Comparison of ENCODE assay signal across 11 cellular contexts in genomic region chr14:59337151-59337611, GRCh38.
DNase-seq lines count a peak whose midpoint lies in the region; ATAC-seq, FAIRE-seq and TF ChIP-seq lines count a peak whose summit lies in the region.
"Had no signal": no experiment of that assay in that cellular context is flagged by ENCODE, and none has a peak within 500 bp of the region (broad histone marks: within the 10 kb centered on the region; RNA-seq: fewer than 3 reads in every experiment).

No MANE protein-coding gene starts in this region.

- FAIRE-seq in GM19239 (lab: Jason Lieb, UNC), result no peak
- FAIRE-seq: G401.6 had no signal

- TF ChIP-seq EP300 in transverse colon (IDR thresholded peaks at IDR 0.05; ENCODE audit: low read depth), result no peak

- H3K4me1 ChIP-seq in RWPE2 (ENCODE audit: insufficient read depth, poor library complexity, severe bottlenecking) (peaks cover 31% of the 10 kb centered on the region), mucosa of rectum (ENCODE audit: control insufficient read depth in 2 of 2, insufficient read depth in 2 of 2, low read length in 2 of 2) (peaks cover 0 to 5% of the 10 kb centered on the region in 2 donors), transverse colon (peaks cover 16 to 41% (median 18%) of the 10 kb centered on the region in 4 donors)

- H3K4me3 ChIP-seq in RWPE2 (ENCODE audit: severe bottlenecking), result no peak overlapping the region
- H3K4me3 ChIP-seq in mucosa of rectum (ENCODE audit: low read length in 2 of 2), result no peak overlapping the region
- H3K4me3 ChIP-seq in transverse colon, result no peak overlapping the region

- ATAC-seq in RWPE2 (ENCODE audit: low read depth) (no peak), GM19395 (IDR thresholded peaks at IDR 0.05; ENCODE audit: unreplicated experiment) (no peak), HG02798 (IDR thresholded peaks at IDR 0.05; ENCODE audit: poor library complexity, unreplicated experiment) (no peak)

- no peaks in the 10 kb centered on the region for H3K27me3 ChIP-seq in RWPE2 (ENCODE audit: insufficient read depth, poor library complexity, severe bottlenecking)
- H3K27me3 ChIP-seq in mucosa of rectum (ENCODE audit: control insufficient read depth in 2 of 2, insufficient read depth in 2 of 2, low read length in 2 of 2), result no peaks in the 10 kb centered on the region
- H3K27me3 ChIP-seq in transverse colon, result no peaks in the 10 kb centered on the region

- intact Hi-C loops in transverse colon (cut with DNase I; ENCODE audit: low total_unique reads), result no loop called here

- H3K36me3 ChIP-seq in RWPE2 (ENCODE audit: low read depth) (peaks cover 5% of the 10 kb centered on the region; the same call in 1 of the 2 replicates), mucosa of rectum (ENCODE audit: control insufficient read depth in 2 of 2, insufficient read depth in 2 of 2, low read length in 2 of 2) (peaks cover 9 to 16% of the 10 kb centered on the region in 2 donors), transverse colon (peaks cover 0 to 5% (median under 1%) of the 10 kb centered on the region in 4 donors)

- no peaks in the 10 kb centered on the region for H3K9me3 ChIP-seq in RWPE2 (ENCODE audit: severe bottlenecking)
- no peaks in the 10 kb centered on the region for H3K9me3 ChIP-seq in mucosa of rectum (ENCODE audit: control insufficient read depth in 2 of 2, low read length in 2 of 2)
- no peaks in the 10 kb centered on the region for H3K9me3 ChIP-seq in transverse colon

- H3K9ac ChIP-seq in mucosa of rectum (ENCODE audit: low read depth in 1 of 2, low read length in 2 of 2), result no peak overlapping the region

- DNase-seq in RWPE2 (ENCODE audit: low spot score), result no peak
- peak; percentile 72 for DNase-seq in fibroblast of gingiva (ENCODE audit: low read depth)
- DNase-seq in transverse colon, result peak; percentile 48
- no peak for DNase-seq in NCI-H2227 treated with DMSO at 0.1 percent for 48 hours (lab: John Stamatoyannopoulos, UW)
- DNase-seq in GM19239 (ENCODE audit: insufficient read length, low spot score), result no peak
- DNase-seq: foreskin melanocyte, NCI-H345 had no signal

- TF ChIP-seq CTCF in RWPE2 (IDR thresholded peaks at IDR 0.05; ENCODE audit: poor library complexity, severe bottlenecking) (no peak), transverse colon (IDR thresholded peaks at IDR 0.05) (no peak)

- H3K27ac ChIP-seq in RWPE2 (ENCODE audit: poor library complexity, severe bottlenecking) (peak overlapping the region; percentile 4), mucosa of rectum (ENCODE audit: low read depth in 2 of 2, low read length in 2 of 2) (peak overlapping the region; percentile 46 to 67), transverse colon (peak overlapping the region; percentile 56 to 84 (median 70))

- TF ChIP-seq POLR2A in transverse colon (IDR thresholded peaks at IDR 0.05), result no peak

- in situ Hi-C loops in transverse colon (cut with MboI; ENCODE audit: low pct_ligation_motif_present in 1 of 4, low pct_unique_long_range_greater_than_20kb in 1 of 4, low sequenced_read_pairs in 3 of 4), result no loop called here

- WGBS in transverse colon (ENCODE audit: low coverage in 1 of 2), 2 donors, result 63 to 66% methylated on average over 4 of the region's 4 CpGs

Comparison
In these comparisons a context has a peak if more than half of its experiments do, and no peak if none do; other contexts are left out.
1. DNase-seq: peak in fibroblast of gingiva (single experiment) and transverse colon (single experiment); none in RWPE2 (single experiment), NCI-H2227 treated with DMSO at 0.1 percent for 48 hours (single experiment) and GM19239 (single experiment).
2. H3K27ac ChIP-seq: peak in every context shown above with its lines; median percentile 70 in transverse colon; 56 in mucosa of rectum; 4 in RWPE2.